ENCODE assay signal across 23 cellular contexts in the genomic region with DNA sequence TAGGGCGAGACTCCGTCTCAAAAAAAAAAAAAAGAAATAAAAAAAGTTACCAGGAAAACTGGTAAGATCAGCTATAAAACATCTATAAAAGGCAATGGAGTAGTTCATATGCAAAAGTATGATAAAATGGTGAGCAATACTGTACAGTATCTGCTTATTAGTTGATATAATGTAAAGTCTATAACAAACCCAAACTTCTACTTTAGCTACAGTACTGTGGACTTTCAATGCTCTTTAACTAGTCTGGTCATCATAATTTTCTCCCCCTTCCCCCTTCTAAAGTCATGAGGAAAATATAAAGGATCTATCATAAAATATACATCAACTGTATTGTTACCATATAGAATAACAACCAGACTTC. TPM values are rescaled to one million over a fixed set of nuclear protein-coding genes. Genes with fewer than 3 reads are reported as not detected.
DNase-seq lines count a peak whose midpoint lies in the region; ATAC-seq, FAIRE-seq and TF ChIP-seq lines count a peak whose summit lies in the region.
"Had no signal": no experiment of that assay in that cellular context is flagged by ENCODE, and none has a peak within 500 bp of the region (broad histone marks: within the 10 kb centered on the region; RNA-seq: fewer than 3 reads in every experiment).

No MANE protein-coding gene starts in this region.

- DNase-seq in SK-N-SH (no peak), astrocyte (ENCODE audit: low read depth) (no peak), NCI-H69 (lab: John Stamatoyannopoulos, UW) (no peak)
- DNase-seq in stimulated activated naive CD8-positive, alpha-beta T cell treated with anti-CD3 and anti-CD28 coated beads, Interleukin-15, amount 100 ng/mL, for 72 hours = no peak
- no peak for DNase-seq in stimulated activated naive CD8-positive, alpha-beta T cell treated with anti-CD3 and anti-CD28 coated beads, Interleukin-15, Interleukin-2, amounts not matched to agents 100 U/mL and 50 U/mL, for 24 hours
- DNase-seq in activated effector memory CD4-positive, alpha-beta T cell treated with anti-CD3 and anti-CD28 coated beads, Interleukin-2, amount 50 U/mL, for 16 hours = no peak
- DNase-seq in activated naive CD8-positive, alpha-beta T cell treated with anti-CD3 and anti-CD28 coated beads for 36 hours = no peak
- DNase-seq: Caco-2; CD4-positive, CD25-positive, alpha-beta regulatory T cell; CD8-positive, alpha-beta T cell; DMS153; DND-41; H9; HFFc6 had no signal

- peaks cover 0 to 1% of the 10 kb centered on the region in 2 experiments; a peak in 2 of 4 replicates for H3K4me1 ChIP-seq in SK-N-SH (ENCODE audit: control insufficient read depth in 1 of 2, insufficient read depth in 2 of 2, low read depth in 1 of 2, low read length in 1 of 2)
- no peaks in the 10 kb centered on the region for H3K4me1 ChIP-seq in astrocyte (ENCODE audit: insufficient read depth, low read length)
- H3K4me1 ChIP-seq: BLaER1, Caco-2 had no signal

- H3K27me3 Mint-ChIP-seq in stimulated activated naive CD8-positive, alpha-beta T cell treated with anti-CD3 and anti-CD28 coated beads, Interleukin-15, amount 100 ng/mL, for 72 hours = no peaks in the 10 kb centered on the region
- no peaks in the 10 kb centered on the region for H3K27me3 Mint-ChIP-seq in astrocyte (ENCODE audit: low read depth, unreplicated experiment)
- H3K27me3 Mint-ChIP-seq in activated naive CD8-positive, alpha-beta T cell treated with anti-CD3 and anti-CD28 coated beads for 36 hours = no peaks in the 10 kb centered on the region
- H3K27me3 Mint-ChIP-seq: B cell had no signal

- H3K27me3 ChIP-seq in SK-N-SH (ENCODE audit: insufficient read depth) = no peaks in the 10 kb centered on the region
- no peaks in the 10 kb centered on the region for H3K27me3 ChIP-seq in astrocyte (ENCODE audit: insufficient read depth, low read length)
- H3K27me3 ChIP-seq: BLaER1 had no signal

- no peaks in the 10 kb centered on the region for H3K4me1 Mint-ChIP-seq in stimulated activated naive CD8-positive, alpha-beta T cell treated with anti-CD3 and anti-CD28 coated beads, Interleukin-15, amount 100 ng/mL, for 72 hours
- no peaks in the 10 kb centered on the region for H3K4me1 Mint-ChIP-seq in astrocyte (ENCODE audit: low read depth, unreplicated experiment)
- peaks cover 3% of the 10 kb centered on the region for H3K4me1 Mint-ChIP-seq in activated naive CD8-positive, alpha-beta T cell treated with anti-CD3 and anti-CD28 coated beads for 36 hours
- H3K4me1 Mint-ChIP-seq: B cell, GM23338, H9 had no signal

- no peak overlapping the region for H3K9ac ChIP-seq in SK-N-SH
- no peak overlapping the region for H3K9ac ChIP-seq in astrocyte (ENCODE audit: low read length)
- H3K9ac ChIP-seq: BLaER1 had no signal

- H3K9me2 ChIP-seq in SK-N-SH = no peaks in the 10 kb centered on the region

- no peaks in the 10 kb centered on the region for H3K9me3 Mint-ChIP-seq in stimulated activated naive CD8-positive, alpha-beta T cell treated with anti-CD3 and anti-CD28 coated beads, Interleukin-15, amount 100 ng/mL, for 72 hours
- H3K9me3 Mint-ChIP-seq in astrocyte (ENCODE audit: unreplicated experiment) = no peaks in the 10 kb centered on the region
- H3K9me3 Mint-ChIP-seq in activated naive CD8-positive, alpha-beta T cell treated with anti-CD3 and anti-CD28 coated beads for 36 hours = no peaks in the 10 kb centered on the region
- H3K9me3 Mint-ChIP-seq: CD4-positive, CD25-positive, alpha-beta regulatory T cell; CD8-positive, alpha-beta T cell; GM23338; H9; HFFc6 had no signal

- H4K20me1 ChIP-seq in SK-N-SH (ENCODE audit: insufficient read depth) (no peaks in the 10 kb centered on the region; the same call in 1 of the 2 replicates), astrocyte (ENCODE audit: insufficient read depth, low read length) (peaks cover 16% of the 10 kb centered on the region)

- CTCF ChIA-PET in SK-N-SH (lab: Yijun Ruan, JAX) = no interaction called here

- peaks cover 5% of the 10 kb centered on the region for H3K36me3 Mint-ChIP-seq in astrocyte (ENCODE audit: low read depth, unreplicated experiment)
- H3K36me3 Mint-ChIP-seq in activated naive CD8-positive, alpha-beta T cell treated with anti-CD3 and anti-CD28 coated beads for 36 hours = peaks cover 5% of the 10 kb centered on the region
- H3K36me3 Mint-ChIP-seq: CD8-positive, alpha-beta T cell had no signal

- H2AFZ ChIP-seq in SK-N-SH (ENCODE audit: low read depth) (no peak overlapping the region), astrocyte (ENCODE audit: low read depth, low read length) (no peak overlapping the region)
- H2AFZ ChIP-seq: GM23338 had no signal

- no peaks in the 10 kb centered on the region for H3K9me3 ChIP-seq in SK-N-SH
- no peaks in the 10 kb centered on the region for H3K9me3 ChIP-seq in astrocyte (ENCODE audit: insufficient read depth, low read depth, low read length)
- H3K9me3 ChIP-seq: BLaER1, Caco-2 had no signal

- TF ChIP-seq CTCF in SK-N-SH (IDR thresholded peaks at IDR 0.05) = no peak
- no peak for TF ChIP-seq CTCF in astrocyte (IDR thresholded peaks at IDR 0.05; ENCODE audit: insufficient read depth, low read depth, low read length)

- H3K36me3 ChIP-seq in SK-N-SH (replicated peaks in 1 of 2; ENCODE audit: control insufficient read depth in 1 of 2, insufficient read depth in 2 of 2, low read length in 1 of 2) (no peaks in the 10 kb centered on the region), astrocyte (ENCODE audit: insufficient read depth, low read length) (no peaks in the 10 kb centered on the region)

- 90% methylated on average over 2 of the region's 2 CpGs for whole genome bisulfite sequencing in SK-N-SH (ENCODE audit: low lambda C conversion rate)

- POLR2A ChIA-PET in SK-N-SH (lab: Yijun Ruan, JAX) = no interaction called here

- FAIRE-seq in astrocyte (lab: Jason Lieb, UNC) = no peak
- FAIRE-seq: A204.1, G401.6 had no signal

- H3K4me3 ChIP-seq in SK-N-SH (ENCODE audit: low read depth in 2 of 2, low read length in 1 of 2) = no peak overlapping the region
- H3K4me3 ChIP-seq in astrocyte (ENCODE audit: insufficient read depth, low read depth, low read length) = no peak overlapping the region
- H3K4me3 ChIP-seq: BLaER1, GM23338 had no signal

- no peak for ATAC-seq in SK-N-SH treated with all-trans-retinoic acid at 6 μM for 48 hours
- peak; percentile 27 for ATAC-seq in stimulated activated naive CD8-positive, alpha-beta T cell treated with anti-CD3 and anti-CD28 coated beads, Interleukin-15, amount 100 ng/mL, for 72 hours
- no peak for ATAC-seq in stimulated activated naive CD8-positive, alpha-beta T cell treated with anti-CD3 and anti-CD28 coated beads, Interleukin-15, Interleukin-2, amounts not matched to agents 100 U/mL and 50 U/mL, for 24 hours
- ATAC-seq: CD8-positive, alpha-beta T cell; GM23338; HCT116 had no signal

- H3K79me2 ChIP-seq in SK-N-SH (ENCODE audit: insufficient read depth) (no peaks in the 10 kb centered on the region), astrocyte (ENCODE audit: insufficient read depth, low read length) (no peaks in the 10 kb centered on the region)

- TF ChIP-seq RAD21 in SK-N-SH (IDR thresholded peaks at IDR 0.05; ENCODE audit: low read length) = no peak

- TF ChIP-seq EP300 in SK-N-SH (IDR thresholded peaks at IDR 0.05; ENCODE audit: borderline replicate concordance in 1 of 2, low read depth in 1 of 2, low read length in 1 of 2) = no peak

- no peak overlapping the region for H3K27ac Mint-ChIP-seq in stimulated activated naive CD8-positive, alpha-beta T cell treated with anti-CD3 and anti-CD28 coated beads, Interleukin-15, amount 100 ng/mL, for 72 hours
- H3K27ac Mint-ChIP-seq in astrocyte (ENCODE audit: unreplicated experiment) = peak overlapping the region; percentile 34
- H3K27ac Mint-ChIP-seq in activated naive CD8-positive, alpha-beta T cell treated with anti-CD3 and anti-CD28 coated beads for 36 hours = no peak overlapping the region
- H3K27ac Mint-ChIP-seq: B cell; CD8-positive, alpha-beta T cell; GM23338; H9; HFFc6 had no signal

- H3K4me2 ChIP-seq in SK-N-SH = no peak overlapping the region
- no peak overlapping the region for H3K4me2 ChIP-seq in astrocyte (ENCODE audit: low read length)
- H3K4me2 ChIP-seq: BLaER1, GM23338 had no signal

- H3K27ac ChIP-seq in SK-N-SH (ENCODE audit: low read depth in 2 of 2, low read length in 1 of 2) (no peak overlapping the region), astrocyte (ENCODE audit: low read depth, low read length) (no peak overlapping the region)
- H3K27ac ChIP-seq: 22Rv1, BLaER1, C4-2B had no signal

- H3F3A ChIP-seq in SK-N-SH (replicated peaks; ENCODE audit: insufficient read depth) = peaks cover 43% of the 10 kb centered on the region

- no peak overlapping the region for H3K4me3 Mint-ChIP-seq in stimulated activated naive CD8-positive, alpha-beta T cell treated with anti-CD3 and anti-CD28 coated beads, Interleukin-15, amount 100 ng/mL, for 72 hours
- no peak overlapping the region for H3K4me3 Mint-ChIP-seq in astrocyte (ENCODE audit: unreplicated experiment)
- H3K4me3 Mint-ChIP-seq in activated naive CD8-positive, alpha-beta T cell treated with anti-CD3 and anti-CD28 coated beads for 36 hours = no peak overlapping the region
- H3K4me3 Mint-ChIP-seq: B cell; CD4-positive, CD25-positive, alpha-beta regulatory T cell; CD8-positive, alpha-beta T cell; GM23338; H9; HFFc6 had no signal

TF ChIP-seq in SK-N-SH, 30 proteins besides CTCF, POLR2A, EP300 and RAD21 (continues in another document):
- no peak for TF ChIP-seq NRF1 (IDR thresholded peaks at IDR 0.05; ENCODE audit: low read depth, low read length)
- TF ChIP-seq, protein P1, sequence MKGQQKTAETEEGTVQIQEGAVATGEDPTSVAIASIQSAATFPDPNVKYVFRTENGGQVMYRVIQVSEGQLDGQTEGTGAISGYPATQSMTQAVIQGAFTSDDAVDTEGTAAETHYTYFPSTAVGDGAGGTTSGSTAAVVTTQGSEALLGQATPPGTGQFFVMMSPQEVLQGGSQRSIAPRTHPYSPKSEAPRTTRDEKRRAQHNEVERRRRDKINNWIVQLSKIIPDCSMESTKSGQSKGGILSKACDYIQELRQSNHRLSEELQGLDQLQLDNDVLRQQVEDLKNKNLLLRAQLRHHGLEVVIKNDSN (IDR thresholded peaks at IDR 0.05; ENCODE audit: borderline replicate concordance, low read depth) = no peak

TF ChIP-seq in SK-N-SH treated with all-trans-retinoic acid at 6 μM for 48 hours, 23 proteins besides CTCF, POLR2A, EP300 and RAD21 (continues in another document):
- TF ChIP-seq ARNTL (CRISPR knock-in tag; IDR thresholded peaks at IDR 0.05; ENCODE audit: borderline replicate concordance, low read depth) = no peak
- TF ChIP-seq BACH2 (CRISPR knock-in tag; IDR thresholded peaks at IDR 0.05; ENCODE audit: borderline replicate concordance) = no peak
- TF ChIP-seq OSR1 (CRISPR knock-in tag; IDR thresholded peaks at IDR 0.05) = no peak
- TF ChIP-seq ZFP30 (CRISPR knock-in tag; IDR thresholded peaks at IDR 0.05) = no peak
- TF ChIP-seq ZNF70 (CRISPR knock-in tag; IDR thresholded peaks at IDR 0.05) = no peak
- no peak for TF ChIP-seq ESRRG (CRISPR knock-in tag; IDR thresholded peaks at IDR 0.05)
- no peak for TF ChIP-seq CSDC2 (CRISPR knock-in tag; IDR thresholded peaks at IDR 0.05)

RNA-seq across cellular contexts. Expression of a gene that starts 43.6 kb away (rescaled TPM):
- 16.9 and 21.5 TPM in 2 replicates for polyA plus RNA-seq in SK-N-SH (2012; rRNA removed)
- polyA plus RNA-seq in SK-N-SH (2012; cell fraction: cytosol; rRNA removed) = 17.7 and 37.8 TPM in 2 replicates
- polyA plus RNA-seq in SK-N-SH (2012; cell fraction: nucleus; rRNA removed) = 60.1 and 67.7 TPM in 2 replicates
- 692 and 828 TPM in 2 replicates for total RNA-seq in astrocyte
- 100 to 1,000 TPM; 152 to 158 TPM for total RNA-seq in activated naive CD8-positive, alpha-beta T cell treated with anti-CD3 and anti-CD28 coated beads for 36 hours
